ENCODE assay signal across 15 cellular contexts in genomic region chr17:1307829-1308228, GRCh38. TPM values are rescaled to one million over a fixed set of nuclear protein-coding genes. Genes with fewer than 3 reads are reported as not detected.
"Had no signal": no experiment of that assay in that cellular context is flagged by ENCODE, and none has a peak within 500 bp of the region (broad histone marks: within the 10 kb centered on the region; RNA-seq: fewer than 3 reads in every experiment).

No MANE protein-coding gene starts in this region.

RNA-seq across cellular contexts. Expression of gene TRARG1, which starts 28.4 kb away (rescaled TPM):
- total RNA-seq: activated CD4-positive, alpha-beta T cell treated with anti-CD3 and anti-CD28 coated beads for 36 hours; activated T-helper 2 cell treated with anti-CD3 and anti-CD28 coated beads, Interferon-gamma antibody, Interleukin-2, Interleukin-4, amounts not matched to agents 10 μg/mL and 5 μg/mL and 100 μg/mL, durations not matched to agents 14 hours and 24 hours and 36 hours; bronchial epithelial cell; cardiac muscle cell; T-cell; WTC11 had no signal
- polyA plus RNA-seq: cardiac muscle cell had no signal

RNA-seq across cellular contexts. Expression of gene BHLHA9, which starts 37.6 kb away (rescaled TPM):
- total RNA-seq: activated CD4-positive, alpha-beta memory T cell treated with anti-CD3 and anti-CD28 coated beads, Interleukin-2, amount 10 ng/mL, durations not matched to agents 7 days and 5 days; activated CD4-positive, alpha-beta T cell treated with anti-CD3 and anti-CD28 coated beads for 36 hours; activated CD4-positive, alpha-beta T cell treated with anti-CD3 and anti-CD28 coated beads, Interleukin-2, amount 10 ng/mL, durations not matched to agents 7 days and 5 days; activated CD8-positive, alpha-beta memory T cell treated with anti-CD3 and anti-CD28 coated beads, Interleukin-2, amount 10 ng/mL, durations not matched to agents 7 days and 5 days; activated CD8-positive, alpha-beta T cell treated with anti-CD3 and anti-CD28 coated beads, Interleukin-2, amount 10 ng/mL, durations not matched to agents 7 days and 5 days; activated naive CD8-positive, alpha-beta T cell treated with anti-CD3 and anti-CD28 coated beads, Interleukin-2, amount 10 ng/mL, durations not matched to agents 7 days and 5 days; activated T-helper 2 cell treated with anti-CD3 and anti-CD28 coated beads, Interferon-gamma antibody, Interleukin-2, Interleukin-4, amounts not matched to agents 10 μg/mL and 5 μg/mL and 100 μg/mL, durations not matched to agents 14 hours and 24 hours and 36 hours; ascending aorta; bronchial epithelial cell; T-cell; T-helper 1 cell treated with Interleukin-12 subunit alpha and Interleukin-12 subunit beta and Interleukin-4 antibody, amounts not matched to agents 30 ng/mL and 1 ng/mL, for 36 hours; T-helper 2 cell treated with Interferon-gamma antibody and Interleukin-4, amounts not matched to agents 100 ng/mL and 5 ng/mL, for 36 hours; WTC11 had no signal
- polyA plus RNA-seq: adipose tissue, cardiac muscle cell had no signal
